In the genomic region with DNA sequence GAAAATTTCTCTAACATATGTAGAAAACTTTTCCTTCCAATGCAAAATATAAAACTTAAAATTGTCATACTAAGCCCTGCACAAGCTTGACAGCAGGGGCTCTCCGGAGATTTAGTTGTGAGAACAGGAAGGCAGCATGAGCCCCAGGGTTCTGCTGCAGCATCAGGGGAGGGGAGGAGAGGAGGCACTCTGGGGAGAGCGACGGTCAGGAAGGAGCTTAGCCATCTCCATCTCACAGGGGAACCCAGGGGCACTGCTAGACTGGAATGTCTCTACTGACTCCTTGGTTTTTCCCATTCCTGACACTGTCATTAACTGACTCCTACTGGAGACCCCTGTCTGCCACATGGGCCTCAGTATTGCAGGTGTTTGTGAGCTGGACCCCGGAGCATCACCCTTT, we compare ENCODE assay signal across 30 cellular contexts.
"Had no signal": no experiment of that assay in that cellular context is flagged by ENCODE, and none has a peak within 500 bp of the region (broad histone marks: within the 10 kb centered on the region; RNA-seq: fewer than 3 reads in every experiment).

No MANE protein-coding gene starts in this region.

- H3K27ac Mint-ChIP-seq: activated CD8-positive, alpha-beta memory T cell treated with anti-CD3 and anti-CD28 coated beads, Interleukin-2, amount 10 ng/mL, durations not matched to agents 7 days and 5 days; activated CD8-positive, alpha-beta T cell treated with anti-CD3 and anti-CD28 coated beads for 36 hours; activated naive CD4-positive, alpha-beta T cell treated with anti-CD3 and anti-CD28 coated beads for 36 hours; activated naive CD4-positive, alpha-beta T cell treated with anti-CD3 and anti-CD28 coated beads, Interleukin-2, amount 50 U/mL, for 24 hours; activated naive CD8-positive, alpha-beta T cell treated with anti-CD3 and anti-CD28 coated beads for 36 hours; activated naive CD8-positive, alpha-beta T cell treated with anti-CD3 and anti-CD28 coated beads, Interleukin-2, amount 50 U/mL, for 24 hours; activated T-helper 1 cell treated with anti-CD3 and anti-CD28 coated beads, Interleukin-12 subunit alpha, Interleukin-12 subunit beta, Interleukin-2, Interleukin-4 antibody, amounts not matched to agents 30 ng/mL and 10 ng/mL and 1 ng/mL, durations not matched to agents 14 hours and 24 hours and 36 hours; activated T-helper 2 cell treated with anti-CD3 and anti-CD28 coated beads, Interferon-gamma antibody, Interleukin-2, Interleukin-4, amounts not matched to agents 10 μg/mL and 5 μg/mL and 100 μg/mL, durations not matched to agents 14 hours and 24 hours and 36 hours; T-helper 17 cell; T-helper 2 cell treated with Interferon-gamma antibody and Interleukin-4, amounts not matched to agents 5 μg/mL and 100 μg/mL, for 36 hours had no signal

- DNase-seq: activated CD4-positive, alpha-beta T cell treated with anti-CD3 and anti-CD28 coated beads for 1 hour; activated CD4-positive, alpha-beta T cell treated with anti-CD3 and anti-CD28 coated beads for 48 hours; activated CD4-positive, alpha-beta T cell treated with anti-CD3 and anti-CD28 coated beads, Interleukin-2, amount 50 U/mL, for 1 hour; activated CD4-positive, alpha-beta T cell treated with anti-CD3 and anti-CD28 coated beads, Interleukin-2, amount 50 U/mL, for 48 hours; activated CD8-positive, alpha-beta memory T cell treated with anti-CD3 and anti-CD28 coated beads, Interleukin-2, amount 10 ng/mL, durations not matched to agents 7 days and 5 days; activated CD8-positive, alpha-beta memory T cell treated with anti-CD3 and anti-CD28 coated beads, Interleukin-2, amount 50 U/mL, for 4 hours; activated CD8-positive, alpha-beta T cell treated with anti-CD3 and anti-CD28 coated beads for 36 hours; activated effector memory CD4-positive, alpha-beta T cell treated with anti-CD3 and anti-CD28 coated beads, Interleukin-2, amount 50 U/mL, for 16 hours; activated naive CD4-positive, alpha-beta T cell treated with anti-CD3 and anti-CD28 coated beads for 36 hours; activated naive CD8-positive, alpha-beta T cell treated with anti-CD3 and anti-CD28 coated beads for 36 hours; activated naive CD8-positive, alpha-beta T cell treated with anti-CD3 and anti-CD28 coated beads, Interleukin-2, amount 50 U/mL, for 24 hours; activated T-cell treated with anti-CD3 and anti-CD28 coated beads, Interleukin-2, amount 50 U/mL, for 1 hour; activated T-cell treated with anti-CD3 and anti-CD28 coated beads, Interleukin-2, amount 50 U/mL, for 48 hours; adrenal gland; amygdala; aorta; body of pancreas; caudate nucleus; effector CD8-positive, alpha-beta T cell; erythroblast; foreskin melanocyte; T-helper 1 cell; T-helper 17 cell; T1000 had no signal

- H3K36me3 ChIP-seq: adrenal gland, esophagus muscularis mucosa, gastroesophageal sphincter had no signal

- H3K27me3 Mint-ChIP-seq: activated CD8-positive, alpha-beta memory T cell treated with anti-CD3 and anti-CD28 coated beads, Interleukin-2, amount 10 ng/mL, durations not matched to agents 7 days and 5 days; activated CD8-positive, alpha-beta T cell treated with anti-CD3 and anti-CD28 coated beads for 36 hours; activated naive CD4-positive, alpha-beta T cell treated with anti-CD3 and anti-CD28 coated beads, Interleukin-2, amount 50 U/mL, for 24 hours; activated naive CD8-positive, alpha-beta T cell treated with anti-CD3 and anti-CD28 coated beads for 36 hours; T-helper 17 cell had no signal

- H3K4me1 ChIP-seq: adrenal gland, body of pancreas, esophagus muscularis mucosa, gastroesophageal sphincter had no signal

- H3K36me3 Mint-ChIP-seq: activated CD8-positive, alpha-beta memory T cell treated with anti-CD3 and anti-CD28 coated beads, Interleukin-2, amount 10 ng/mL, durations not matched to agents 7 days and 5 days; activated naive CD4-positive, alpha-beta T cell treated with anti-CD3 and anti-CD28 coated beads, Interleukin-2, amount 50 U/mL, for 24 hours; activated naive CD8-positive, alpha-beta T cell treated with anti-CD3 and anti-CD28 coated beads for 36 hours had no signal

- H3K27ac ChIP-seq: adrenal gland, body of pancreas, esophagus muscularis mucosa, gastroesophageal sphincter had no signal

- H3K4me3 Mint-ChIP-seq: activated CD8-positive, alpha-beta memory T cell treated with anti-CD3 and anti-CD28 coated beads, Interleukin-2, amount 10 ng/mL, durations not matched to agents 7 days and 5 days; activated CD8-positive, alpha-beta T cell treated with anti-CD3 and anti-CD28 coated beads for 36 hours; activated naive CD4-positive, alpha-beta T cell treated with anti-CD3 and anti-CD28 coated beads for 36 hours; activated naive CD4-positive, alpha-beta T cell treated with anti-CD3 and anti-CD28 coated beads, Interleukin-2, amount 50 U/mL, for 24 hours; activated naive CD8-positive, alpha-beta T cell treated with anti-CD3 and anti-CD28 coated beads for 36 hours; activated naive CD8-positive, alpha-beta T cell treated with anti-CD3 and anti-CD28 coated beads, Interleukin-2, amount 50 U/mL, for 24 hours; activated T-helper 1 cell treated with anti-CD3 and anti-CD28 coated beads, Interleukin-12 subunit alpha, Interleukin-12 subunit beta, Interleukin-2, Interleukin-4 antibody, amounts not matched to agents 30 ng/mL and 10 ng/mL and 1 ng/mL, durations not matched to agents 14 hours and 24 hours and 36 hours; T-helper 17 cell; T-helper 2 cell treated with Interferon-gamma antibody and Interleukin-4, amounts not matched to agents 5 μg/mL and 100 μg/mL, for 36 hours had no signal

- H3K4me3 ChIP-seq: adrenal gland, body of pancreas, esophagus muscularis mucosa, gastroesophageal sphincter had no signal

- H3K4me1 Mint-ChIP-seq: activated CD8-positive, alpha-beta memory T cell treated with anti-CD3 and anti-CD28 coated beads, Interleukin-2, amount 10 ng/mL, durations not matched to agents 7 days and 5 days; activated naive CD4-positive, alpha-beta T cell treated with anti-CD3 and anti-CD28 coated beads, Interleukin-2, amount 50 U/mL, for 24 hours; activated naive CD8-positive, alpha-beta T cell treated with anti-CD3 and anti-CD28 coated beads for 36 hours; activated naive CD8-positive, alpha-beta T cell treated with anti-CD3 and anti-CD28 coated beads, Interleukin-2, amount 50 U/mL, for 24 hours; T-helper 17 cell had no signal

- H3K27me3 ChIP-seq: adrenal gland, body of pancreas had no signal
